23 cellular contexts compared by ENCODE assay signal in the genomic region with DNA sequence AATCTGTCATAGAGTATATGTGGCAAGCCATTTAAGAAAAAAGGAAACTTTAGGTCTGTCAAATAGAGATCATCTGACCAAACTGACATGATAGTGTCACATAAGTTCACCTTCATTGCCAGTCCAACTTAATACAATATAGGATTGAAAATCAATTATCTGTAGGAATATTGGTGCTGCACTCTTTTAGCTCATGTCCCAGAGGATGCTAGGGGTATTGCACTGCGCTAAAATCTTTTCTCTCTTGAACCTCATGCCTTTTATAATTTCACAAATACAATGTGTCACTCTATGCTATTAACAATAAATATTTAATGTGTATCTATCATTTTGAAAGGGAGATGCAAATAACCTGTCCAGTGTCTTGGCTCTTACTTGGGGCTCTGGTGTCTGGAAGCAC.
DNase-seq lines count a peak whose midpoint lies in the region; ATAC-seq and TF ChIP-seq lines count a peak whose summit lies in the region.
"Had no signal": no experiment of that assay in that cellular context is flagged by ENCODE, and none has a peak within 500 bp of the region (broad histone marks: within the 10 kb centered on the region; RNA-seq: fewer than 3 reads in every experiment).

No MANE protein-coding gene starts in this region.

- CTCF ChIA-PET in activated CD8-positive, alpha-beta T cell treated with anti-CD3 and anti-CD28 coated beads for 36 hours (lab: Charles Lee), result no interaction called here
- CTCF ChIA-PET in activated CD8-positive, alpha-beta T cell treated with anti-CD3 and anti-CD28 coated beads, Interleukin-2, amount 10 ng/mL, durations not matched to agents 7 days and 5 days (lab: Charles Lee), result interaction anchor here (0.7 kb wide), 1 partner anchor 380 kb away, joined by 3 read pairs; no protein-coding TSS in a partner anchor

- no peak overlapping the region for H3K27ac Mint-ChIP-seq in activated CD8-positive, alpha-beta T cell treated with anti-CD3 and anti-CD28 coated beads for 36 hours
- no peak overlapping the region for H3K27ac Mint-ChIP-seq in activated CD8-positive, alpha-beta T cell treated with anti-CD3 and anti-CD28 coated beads, Interleukin-2, amount 10 ng/mL, durations not matched to agents 7 days and 5 days

- POLR2A ChIA-PET in activated CD8-positive, alpha-beta T cell treated with anti-CD3 and anti-CD28 coated beads for 36 hours (lab: Charles Lee), result no interaction called here
- POLR2A ChIA-PET in activated CD8-positive, alpha-beta T cell treated with anti-CD3 and anti-CD28 coated beads, Interleukin-2, amount 10 ng/mL, durations not matched to agents 7 days and 5 days (lab: Charles Lee), result no interaction called here

- no peaks in the 10 kb centered on the region for H3K36me3 Mint-ChIP-seq in activated CD8-positive, alpha-beta T cell treated with anti-CD3 and anti-CD28 coated beads for 36 hours (ENCODE audit: low read depth)
- H3K36me3 Mint-ChIP-seq in activated CD8-positive, alpha-beta T cell treated with anti-CD3 and anti-CD28 coated beads, Interleukin-2, amount 10 ng/mL, durations not matched to agents 7 days and 5 days (ENCODE audit: low read depth), result no peaks in the 10 kb centered on the region

- peaks cover 7% of the 10 kb centered on the region for H3K27me3 ChIP-seq in RWPE2 (ENCODE audit: insufficient read depth, poor library complexity, severe bottlenecking)
- H3K27me3 ChIP-seq in upper lobe of right lung, result no peaks in the 10 kb centered on the region
- H3K27me3 ChIP-seq: right atrium auricular region, tibial nerve had no signal

- H3K27me3 Mint-ChIP-seq in activated CD8-positive, alpha-beta T cell treated with anti-CD3 and anti-CD28 coated beads for 36 hours, result peaks cover 8% of the 10 kb centered on the region
- peaks cover 19% of the 10 kb centered on the region for H3K27me3 Mint-ChIP-seq in activated CD8-positive, alpha-beta T cell treated with anti-CD3 and anti-CD28 coated beads, Interleukin-2, amount 10 ng/mL, durations not matched to agents 7 days and 5 days (ENCODE audit: low read depth)

- no peaks in the 10 kb centered on the region for H3K4me1 Mint-ChIP-seq in activated CD8-positive, alpha-beta T cell treated with anti-CD3 and anti-CD28 coated beads for 36 hours (ENCODE audit: low read depth)
- H3K4me1 Mint-ChIP-seq in activated CD8-positive, alpha-beta T cell treated with anti-CD3 and anti-CD28 coated beads, Interleukin-2, amount 10 ng/mL, durations not matched to agents 7 days and 5 days (ENCODE audit: low read depth), result no peaks in the 10 kb centered on the region

- H3K4me1 ChIP-seq in RWPE2 (ENCODE audit: insufficient read depth, poor library complexity, severe bottlenecking) (no peaks in the 10 kb centered on the region), upper lobe of right lung (no peaks in the 10 kb centered on the region)
- H3K4me1 ChIP-seq: heart right ventricle, right atrium auricular region, tibial nerve had no signal

- no peaks in the 10 kb centered on the region for H3K36me3 ChIP-seq in RWPE2 (ENCODE audit: low read depth)
- H3K36me3 ChIP-seq in upper lobe of right lung, result no peaks in the 10 kb centered on the region
- H3K36me3 ChIP-seq: heart right ventricle, right atrium auricular region, tibial nerve had no signal

- ATAC-seq in activated CD8-positive, alpha-beta T cell treated with anti-CD3 and anti-CD28 coated beads for 36 hours, result no peak
- ATAC-seq in activated CD8-positive, alpha-beta T cell treated with anti-CD3 and anti-CD28 coated beads, Interleukin-2, amount 10 ng/mL, durations not matched to agents 7 days and 5 days, result no peak
- no peak for ATAC-seq in RWPE2 (ENCODE audit: low read depth)
- no peak for ATAC-seq in upper lobe of right lung
- ATAC-seq in HG03139 (IDR thresholded peaks at IDR 0.05; ENCODE audit: unreplicated experiment), result no peak
- no peak for ATAC-seq in esophagus mucosa
- ATAC-seq: heart right ventricle, HepG2 had no signal

- H3K9me3 ChIP-seq in RWPE2 (ENCODE audit: severe bottlenecking) (no peaks in the 10 kb centered on the region), upper lobe of right lung (no peaks in the 10 kb centered on the region)
- H3K9me3 ChIP-seq: right atrium auricular region, tibial nerve had no signal

- H3K4me3 ChIP-seq in RWPE2 (ENCODE audit: severe bottlenecking) (no peak overlapping the region), foreskin fibroblast (ENCODE audit: low read depth in 1 of 2, low read length in 2 of 2) (no peak overlapping the region), upper lobe of right lung (no peak overlapping the region)
- H3K4me3 ChIP-seq: coronary artery, heart right ventricle, right atrium auricular region, tibial nerve had no signal

- no peak overlapping the region for H3K4me3 Mint-ChIP-seq in activated CD8-positive, alpha-beta T cell treated with anti-CD3 and anti-CD28 coated beads for 36 hours
- H3K4me3 Mint-ChIP-seq in activated CD8-positive, alpha-beta T cell treated with anti-CD3 and anti-CD28 coated beads, Interleukin-2, amount 10 ng/mL, durations not matched to agents 7 days and 5 days, result no peak overlapping the region

- peak; percentile 47 for TF ChIP-seq CTCF in activated CD8-positive, alpha-beta T cell treated with anti-CD3 and anti-CD28 coated beads for 36 hours (IDR thresholded peaks at IDR 0.05)
- TF ChIP-seq CTCF in RWPE2 (IDR thresholded peaks at IDR 0.05; ENCODE audit: poor library complexity, severe bottlenecking) (peak; percentile 12), foreskin fibroblast (IDR thresholded peaks at IDR 0.05; ENCODE audit: low read depth, low read length) (peak; percentile 9), upper lobe of right lung (IDR thresholded peaks at IDR 0.05) (peak; percentile 12)

- DNase-seq in activated CD8-positive, alpha-beta T cell treated with anti-CD3 and anti-CD28 coated beads for 36 hours, result no peak
- no peak for DNase-seq in activated CD8-positive, alpha-beta T cell treated with anti-CD3 and anti-CD28 coated beads, Interleukin-2, amount 10 ng/mL, durations not matched to agents 7 days and 5 days
- DNase-seq in RWPE2 (ENCODE audit: low spot score) (no peak), foreskin fibroblast (no peak), upper lobe of right lung (no peak), NCI-H2081 treated with DMSO at 0.1 percent for 48 hours (lab: John Stamatoyannopoulos, UW) (no peak)
- DNase-seq: 8988T; aorta; heart right ventricle; islet precursor cell; mesenchymal stem cell; MM.1S; NCI-H187; NCI-H446; SHP77 treated with DMSO at 0.1 percent for 48 hours; stimulated activated CD4-positive, alpha-beta T cell treated with anti-CD3 and anti-CD28 coated beads, Interleukin-15, amount 100 ng/mL, for 24 hours; stimulated activated naive CD4-positive, alpha-beta T cell treated with Interleukin-2 at 50 U/mL for 16 hours had no signal

- intact Hi-C loops in activated CD8-positive, alpha-beta T cell treated with anti-CD3 and anti-CD28 coated beads for 36 hours (cut with micrococcal nuclease), result no loop called here
- intact Hi-C loops in upper lobe of right lung (cut with DNase I), result no loop called here

- no peaks in the 10 kb centered on the region for H3K9me3 Mint-ChIP-seq in activated CD8-positive, alpha-beta T cell treated with anti-CD3 and anti-CD28 coated beads for 36 hours
- no peaks in the 10 kb centered on the region for H3K9me3 Mint-ChIP-seq in activated CD8-positive, alpha-beta T cell treated with anti-CD3 and anti-CD28 coated beads, Interleukin-2, amount 10 ng/mL, durations not matched to agents 7 days and 5 days (ENCODE audit: insufficient read depth)

- H3K27ac ChIP-seq in RWPE2 (ENCODE audit: poor library complexity, severe bottlenecking) (no peak overlapping the region), upper lobe of right lung (no peak overlapping the region)
- H3K27ac ChIP-seq: coronary artery, heart right ventricle, right atrium auricular region, tibial nerve had no signal
